In the genomic region with DNA sequence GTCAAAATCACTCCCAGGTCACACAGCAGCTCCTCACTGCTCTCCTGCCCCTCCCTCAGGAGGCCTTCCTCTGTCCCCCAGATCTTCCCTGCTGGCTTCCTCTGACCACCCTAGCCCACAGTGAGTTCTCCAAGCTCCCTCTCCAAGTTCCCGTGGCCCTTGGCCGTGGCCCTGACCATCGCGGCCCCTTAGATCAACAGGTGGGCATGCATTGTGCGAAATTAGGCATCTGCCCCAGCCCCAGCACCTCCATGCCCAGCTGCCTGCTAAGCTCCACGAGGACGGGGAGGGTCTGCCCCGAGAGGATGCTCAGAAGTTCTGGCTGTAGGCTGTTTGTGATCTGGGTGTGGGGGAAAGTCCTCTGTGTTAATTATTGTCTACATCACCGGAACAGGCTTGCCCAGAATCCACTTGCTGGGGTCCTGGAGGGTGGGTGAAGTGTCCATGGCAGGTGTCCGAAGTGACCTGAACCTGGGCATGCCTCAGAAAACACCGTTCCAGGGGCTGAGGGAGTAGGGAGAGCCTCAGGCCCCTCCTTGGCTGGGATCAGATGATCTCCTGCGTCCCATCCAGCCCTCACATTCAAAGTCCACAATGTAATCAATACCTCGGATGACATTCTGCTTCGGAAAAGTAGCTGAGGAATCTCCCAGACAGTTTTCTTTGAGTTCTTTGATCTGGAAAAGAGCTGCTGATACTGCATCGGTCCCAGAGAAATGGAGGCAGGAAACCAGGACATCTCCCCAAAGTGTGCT, we compare ENCODE assay signal across 28 cellular contexts.
"Had no signal": no experiment of that assay in that cellular context is flagged by ENCODE, and none has a peak within 500 bp of the region (broad histone marks: within the 10 kb centered on the region; RNA-seq: fewer than 3 reads in every experiment).

No MANE protein-coding gene starts in this region.

- H3K4me3 Mint-ChIP-seq: activated CD4-positive, alpha-beta T cell treated with anti-CD3 and anti-CD28 coated beads for 36 hours; activated CD8-positive, alpha-beta T cell treated with anti-CD3 and anti-CD28 coated beads for 36 hours; activated naive CD8-positive, alpha-beta T cell treated with anti-CD3 and anti-CD28 coated beads, Interleukin-2, amount 10 ng/mL, durations not matched to agents 7 days and 5 days; activated T-cell treated with anti-CD3 and anti-CD28 coated beads, Interleukin-2, amount 50 U/mL, for 72 hours had no signal

- H3K9me3 Mint-ChIP-seq: activated CD8-positive, alpha-beta T cell treated with anti-CD3 and anti-CD28 coated beads for 36 hours; activated naive CD8-positive, alpha-beta T cell treated with anti-CD3 and anti-CD28 coated beads, Interleukin-2, amount 10 ng/mL, durations not matched to agents 7 days and 5 days; activated T-cell treated with anti-CD3 and anti-CD28 coated beads, Interleukin-2, amount 50 U/mL, for 72 hours; activated T-helper 2 cell treated with anti-CD3 and anti-CD28 coated beads, Interferon-gamma antibody, Interleukin-2, Interleukin-4, amounts not matched to agents 10 μg/mL and 5 μg/mL and 100 μg/mL, durations not matched to agents 14 hours and 24 hours and 36 hours had no signal

- H3K27ac Mint-ChIP-seq: activated CD4-positive, alpha-beta T cell treated with anti-CD3 and anti-CD28 coated beads for 36 hours; activated CD8-positive, alpha-beta T cell treated with anti-CD3 and anti-CD28 coated beads for 36 hours; activated naive CD8-positive, alpha-beta T cell treated with anti-CD3 and anti-CD28 coated beads, Interleukin-2, amount 10 ng/mL, durations not matched to agents 7 days and 5 days; activated T-cell treated with anti-CD3 and anti-CD28 coated beads, Interleukin-2, amount 50 U/mL, for 72 hours; activated T-helper 2 cell treated with anti-CD3 and anti-CD28 coated beads, Interferon-gamma antibody, Interleukin-2, Interleukin-4, amounts not matched to agents 10 μg/mL and 5 μg/mL and 100 μg/mL, durations not matched to agents 14 hours and 24 hours and 36 hours had no signal

- H3K36me3 ChIP-seq: adrenal gland, MG63, Peyer's patch, SJCRH30 had no signal

- H3K27me3 Mint-ChIP-seq: activated CD4-positive, alpha-beta T cell treated with anti-CD3 and anti-CD28 coated beads for 36 hours; activated CD8-positive, alpha-beta T cell treated with anti-CD3 and anti-CD28 coated beads for 36 hours; activated naive CD8-positive, alpha-beta T cell treated with anti-CD3 and anti-CD28 coated beads, Interleukin-2, amount 10 ng/mL, durations not matched to agents 7 days and 5 days had no signal

- H3K4me1 ChIP-seq: adrenal gland, Peyer's patch had no signal

- ATAC-seq: activated CD4-positive, alpha-beta T cell treated with anti-CD3 and anti-CD28 coated beads for 36 hours; activated CD8-positive, alpha-beta T cell treated with anti-CD3 and anti-CD28 coated beads for 36 hours; activated T-cell treated with anti-CD3 and anti-CD28 coated beads, Interleukin-2, amount 50 U/mL, for 72 hours had no signal

- H3K9me3 ChIP-seq: adrenal gland, MG63, Peyer's patch, SJCRH30, SK-N-SH had no signal

- H3K4me1 Mint-ChIP-seq: activated CD4-positive, alpha-beta T cell treated with anti-CD3 and anti-CD28 coated beads for 36 hours; activated naive CD8-positive, alpha-beta T cell treated with anti-CD3 and anti-CD28 coated beads, Interleukin-2, amount 10 ng/mL, durations not matched to agents 7 days and 5 days had no signal

- H3K4me3 ChIP-seq: adrenal gland, MG63, Peyer's patch, SJCRH30 had no signal

- H3K36me3 Mint-ChIP-seq: activated naive CD8-positive, alpha-beta T cell treated with anti-CD3 and anti-CD28 coated beads, Interleukin-2, amount 10 ng/mL, durations not matched to agents 7 days and 5 days had no signal

- H3K27ac ChIP-seq: adrenal gland, Peyer's patch, RWPE1, SJCRH30, VCaP had no signal

- H3K27me3 ChIP-seq: adrenal gland, MG63, Peyer's patch, SJCRH30 had no signal

- DNase-seq: activated CD4-positive, alpha-beta T cell treated with anti-CD3 and anti-CD28 coated beads for 36 hours; activated CD8-positive, alpha-beta memory T cell treated with anti-CD3 and anti-CD28 coated beads, Interleukin-2, amount 50 U/mL, for 4 hours; activated CD8-positive, alpha-beta T cell treated with anti-CD3 and anti-CD28 coated beads for 36 hours; activated gamma-delta T cell treated with Interleukin-2 at 50 U/mL for 16 hours; activated naive CD4-positive, alpha-beta T cell treated with anti-CD3 and anti-CD28 coated beads, Interleukin-2, amount 50 U/mL, for 16 hours; activated naive CD8-positive, alpha-beta T cell treated with anti-CD3 and anti-CD28 coated beads, Interleukin-2, amount 10 ng/mL, durations not matched to agents 7 days and 5 days; activated T-cell treated with anti-CD3 and anti-CD28 coated beads, Interleukin-2, amount 50 U/mL, for 72 hours; adrenal gland; anterior cingulate cortex; central memory CD4-positive, alpha-beta T cell; MG63; MV-4-11; NCI-H1105; NCI-H1436; NCI-H1694 treated with DMSO at 0.1 percent for 48 hours; NCI-H2029 treated with DMSO at 0.1 percent for 48 hours; NCI-H345; NCI-H510A; NCI-H526 treated with DMSO at 0.1 percent for 48 hours; NK-92 treated with Interleukin-12 subunit alpha and Interleukin-12 subunit beta, amount 100 ng/mL, for 24 hours; Peyer's patch; Right ventricle myocardium superior; SJCRH30; SK-N-SH; T-helper 1 cell had no signal
